ENCODE assay signal across 9 cellular contexts in genomic region chr1:207811920-207812720, GRCh38.
DNase-seq lines count a peak whose midpoint lies in the region; ATAC-seq, FAIRE-seq and TF ChIP-seq lines count a peak whose summit lies in the region.
"Had no signal": no experiment of that assay in that cellular context is flagged by ENCODE, and none has a peak within 500 bp of the region (broad histone marks: within the 10 kb centered on the region; RNA-seq: fewer than 3 reads in every experiment).

No MANE protein-coding gene starts in this region.

- CTCF ChIA-PET in endothelial cell of umbilical vein (lab: Charles Lee): interaction anchor here (0.7 to 2.5 kb wide), 14 partner anchors 10 to 186 kb away, joined by 3 to 35 read pairs (median 4); no protein-coding TSS in a partner anchor

- H3K27me3 Mint-ChIP-seq in naive thymus-derived CD8-positive, alpha-beta T cell: no peaks in the 10 kb centered on the region

- H3K27ac ChIP-seq in endothelial cell of umbilical vein (ENCODE audit: insufficient read depth, low read depth, low read length): no peak overlapping the region
- H3K27ac ChIP-seq: BLaER1 had no signal

- peak; percentile 90 for FAIRE-seq in endothelial cell of umbilical vein (lab: Jason Lieb, UNC)

- H3K36me3 ChIP-seq in endothelial cell of umbilical vein (ENCODE audit: control insufficient read depth in 2 of 2, extremely low read depth in 1 of 2, insufficient read depth in 2 of 2, low read length in 2 of 2): peaks cover 0 to 20% of the 10 kb centered on the region in 2 experiments

- no peak for ATAC-seq in naive thymus-derived CD8-positive, alpha-beta T cell
- no peak for ATAC-seq in omental fat pad (ENCODE audit: low FRiP score)

- TF ChIP-seq POLR2A in endothelial cell of umbilical vein (IDR thresholded peaks at IDR 0.05; ENCODE audit: low read depth, low read length): no peak

- dilution Hi-C loops in endothelial cell of umbilical vein (cut with MboI; ENCODE audit: extremely low pct_ligation_motif_present, low sequenced_read_pairs): no loop called here

- H3K36me3 Mint-ChIP-seq in naive thymus-derived CD8-positive, alpha-beta T cell: peaks cover 0 to 95% (median 10%) of the 10 kb centered on the region in 3 donors

- POLR2A ChIA-PET in endothelial cell of umbilical vein (lab: Charles Lee): interaction anchor here (1.0 kb wide), 1 partner anchor 16 kb away, joined by 3 read pairs; no protein-coding TSS in a partner anchor
- POLR2A ChIA-PET in naive thymus-derived CD8-positive, alpha-beta T cell (lab: Charles Lee): interaction anchor here (1.2 to 1.9 kb wide), 3 partner anchors 9 to 57 kb away, joined by 3 to 10 read pairs (median 10); no protein-coding TSS in a partner anchor

- no TSS peak for BruUV-seq in endothelial cell of umbilical vein (replicated peaks; lab: Mats Ljungman, UMichigan)

- peak overlapping the region; percentile 19 to 89 (median 70) for H3K27ac Mint-ChIP-seq in naive thymus-derived CD8-positive, alpha-beta T cell

- no peaks in the 10 kb centered on the region for H3K9me3 Mint-ChIP-seq in naive thymus-derived CD8-positive, alpha-beta T cell

- no peaks in the 10 kb centered on the region for H3K27me3 ChIP-seq in endothelial cell of umbilical vein (ENCODE audit: control insufficient read depth in 2 of 2, insufficient read depth in 2 of 2, low read length in 2 of 2)
- H3K27me3 ChIP-seq: BLaER1 had no signal

- no peak overlapping the region for H3K4me2 ChIP-seq in endothelial cell of umbilical vein (ENCODE audit: insufficient read depth, low read length)

- no peak overlapping the region for H3K9ac ChIP-seq in endothelial cell of umbilical vein (replicated peaks; ENCODE audit: extremely low read depth, insufficient read depth, low read length)
- H3K9ac ChIP-seq: BLaER1 had no signal

- H3K4me1 ChIP-seq in endothelial cell of umbilical vein (ENCODE audit: control insufficient read depth, extremely low read depth, insufficient read depth, low read length): peaks cover 20% of the 10 kb centered on the region

- peaks cover 3% of the 10 kb centered on the region for H3K79me2 ChIP-seq in endothelial cell of umbilical vein (ENCODE audit: control insufficient read depth, insufficient read depth, low read length)

- DNase-seq in DMS153 (lab: John Stamatoyannopoulos, UW) (peak; percentile 21), DMS153 treated with DMSO at 0.1 percent for 48 hours (lab: John Stamatoyannopoulos, UW; ENCODE audit: unreplicated experiment) (no peak), endothelial cell of umbilical vein (ENCODE audit: low read depth, low spot score) (peak; percentile 55), omental fat pad (ENCODE audit: low spot score) (no peak), NCI-H2107 (lab: John Stamatoyannopoulos, UW) (no peak), NCI-H526 treated with DMSO at 0.1 percent for 48 hours (lab: John Stamatoyannopoulos, UW) (no peak)
- DNase-seq in naive thymus-derived CD8-positive, alpha-beta T cell: no peak

- no peak overlapping the region for H3K4me3 ChIP-seq in endothelial cell of umbilical vein (replicated peaks in 1 of 3; ENCODE audit: insufficient read depth in 1 of 3, low read depth in 1 of 3, low read length in 3 of 3)
- H3K4me3 ChIP-seq: BLaER1 had no signal

- peak overlapping the region in 3 of 10 donors; percentile 10 to 30 (median 18) for H3K4me3 Mint-ChIP-seq in naive thymus-derived CD8-positive, alpha-beta T cell

- peaks cover 42 to 95% (median 91%) of the 10 kb centered on the region in 4 donors for H3K4me1 Mint-ChIP-seq in naive thymus-derived CD8-positive, alpha-beta T cell

- H3K9me3 ChIP-seq in endothelial cell of umbilical vein (replicated peaks; ENCODE audit: control insufficient read depth, insufficient read depth, low read length): no peaks in the 10 kb centered on the region
- H3K9me3 ChIP-seq: BLaER1 had no signal

- TF ChIP-seq CTCF in endothelial cell of umbilical vein (IDR thresholded peaks at IDR 0.05; ENCODE audit: extremely low read depth in 1 of 2, insufficient read depth in 1 of 2, low read depth in 1 of 2, low read length in 2 of 2) (peak; percentile 41 to 66), omental fat pad (IDR thresholded peaks at IDR 0.05) (no peak)

- H3K9me1 ChIP-seq in endothelial cell of umbilical vein (replicated peaks; ENCODE audit: control insufficient read depth, extremely low read depth, insufficient read depth, low read length): no peaks in the 10 kb centered on the region

- H2AFZ ChIP-seq in endothelial cell of umbilical vein (ENCODE audit: low read depth, low read length): no peak overlapping the region

- intact Hi-C loops in endothelial cell of umbilical vein (cut with micrococcal nuclease): no loop called here

- H4K20me1 ChIP-seq in endothelial cell of umbilical vein (replicated peaks; ENCODE audit: control insufficient read depth, extremely low read depth, insufficient read depth, low read length): no peaks in the 10 kb centered on the region

TF ChIP-seq in PFSK-1, 5 proteins besides CTCF, POLR2A, EP300 and RAD21:
- TF ChIP-seq FOXP2 (optimal IDR thresholded peaks at IDR 0.05; ENCODE audit: borderline replicate concordance, extremely low read depth, extremely low read length, insufficient read depth): peak; percentile 51
- TF ChIP-seq TAF1 (IDR thresholded peaks at IDR 0.05; ENCODE audit: borderline replicate concordance, insufficient read depth, low read length): no peak

TF ChIP-seq in endothelial cell of umbilical vein, 7 proteins besides CTCF, POLR2A, EP300 and RAD21:
- TF ChIP-seq MYC (IDR thresholded peaks at IDR 0.05; ENCODE audit: low read depth, low read length) (no peak), EZH2 (IDR thresholded peaks at IDR 0.05; ENCODE audit: borderline replicate concordance, low read depth, low read length, severe bottlenecking) (no peak), MAX (IDR thresholded peaks at IDR 0.05; ENCODE audit: insufficient read depth, insufficient read length) (no peak), JUN (IDR thresholded peaks at IDR 0.05; ENCODE audit: borderline replicate concordance, insufficient read depth, insufficient read length, low read depth) (no peak), GATA2 (IDR thresholded peaks at IDR 0.05; ENCODE audit: insufficient read depth, insufficient read length, low read depth, low read length) (no peak), POLR2AphosphoS5 (IDR thresholded peaks at IDR 0.05; ENCODE audit: insufficient read depth, low read depth, low read length) (no peak), FOS (IDR thresholded peaks at IDR 0.05; ENCODE audit: borderline replicate concordance, insufficient read depth, low read length) (no peak)
TF ChIP-seq in endothelial cell of umbilical vein: peak in this region for 0.

Comparison
In these comparisons a context has a peak if more than half of its experiments do, and no peak if none do; other contexts are left out.
1. DNase-seq: peak in DMS153 (single experiment) and endothelial cell of umbilical vein (single experiment); none in DMS153 treated with DMSO at 0.1 percent for 48 hours (single experiment), naive thymus-derived CD8-positive, alpha-beta T cell (0 of 10), omental fat pad (single experiment), NCI-H2107 (single experiment) and NCI-H526 treated with DMSO at 0.1 percent for 48 hours (single experiment).
2. CTCF ChIP-seq: peak in endothelial cell of umbilical vein (2 of 2); none in omental fat pad (0 of 3).